16 cellular contexts compared by ENCODE assay signal in genomic region chr19:34363930-34364329, GRCh38. TPM values are rescaled to one million over a fixed set of nuclear protein-coding genes. Genes with fewer than 3 reads are reported as not detected.
DNase-seq lines count a peak whose midpoint lies in the region; ATAC-seq, FAIRE-seq and TF ChIP-seq lines count a peak whose summit lies in the region.
"Had no signal": no experiment of that assay in that cellular context is flagged by ENCODE, and none has a peak within 500 bp of the region (broad histone marks: within the 10 kb centered on the region; RNA-seq: fewer than 3 reads in every experiment).

No MANE protein-coding gene starts in this region.

- POLR2A ChIA-PET in GM12878 (lab: Charles Lee) = no interaction called here

- RAD21 ChIA-PET in GM12878 (lab: Charles Lee; ENCODE audit: unreplicated experiment) = no interaction called here

- H3K4me3 ChIP-seq in OCI-LY1 (ENCODE audit: low read depth, low read length, poor library complexity, severe bottlenecking) (no peak overlapping the region), GM12878 (peak overlapping the region; percentile 73; the same call in 1 of the 2 replicates)

- TF ChIP-seq EP300 in GM12878 (IDR thresholded peaks at IDR 0.05; ENCODE audit: borderline replicate concordance in 1 of 2, control insufficient read depth in 1 of 2, low read depth in 2 of 2, low read length in 2 of 2) = no peak

- H3K9me3 ChIP-seq in OCI-LY1 (ENCODE audit: low read length) (no peaks in the 10 kb centered on the region), GM12878 (replicated peaks; ENCODE audit: control insufficient read depth, insufficient read depth, low read length) (no peaks in the 10 kb centered on the region)
- H3K9me3 ChIP-seq: HAP-1, thoracic aorta had no signal

- TF ChIP-seq RAD21 in GM12878 (IDR thresholded peaks at IDR 0.05; ENCODE audit: insufficient read depth, low read depth, low read length) = no peak

- H3K9ac ChIP-seq in OCI-LY1 (ENCODE audit: low read length) (no peak overlapping the region), GM12878 (ENCODE audit: control insufficient read depth, insufficient read depth, low read length) (no peak overlapping the region)

- H3K27ac ChIP-seq in OCI-LY1 (ENCODE audit: low read depth, low read length, poor library complexity, severe bottlenecking) (no peak overlapping the region), GM12878 (ENCODE audit: control insufficient read depth, insufficient read depth) (no peak overlapping the region)

- peaks cover 42% of the 10 kb centered on the region for H3K4me1 ChIP-seq in OCI-LY1 (ENCODE audit: insufficient read depth, low read length, severe bottlenecking)
- peaks cover 24% of the 10 kb centered on the region for H3K4me1 ChIP-seq in GM12878 (ENCODE audit: control insufficient read depth, insufficient read depth, low read length)

- H3F3A ChIP-seq in OCI-LY1 (ENCODE audit: insufficient read depth, low read length) = no peaks in the 10 kb centered on the region

- H2AFZ ChIP-seq in OCI-LY1 (ENCODE audit: low read length) (no peak overlapping the region), GM12878 (ENCODE audit: control insufficient read depth, low read depth, low read length) (no peak overlapping the region)

- peaks cover 3% of the 10 kb centered on the region for H3K27me3 Mint-ChIP-seq in progenitor cell of endocrine pancreas
- H3K27me3 Mint-ChIP-seq: memory B cell had no signal

- intact Hi-C loops in GM12878 (cut with micrococcal nuclease; ENCODE audit: unreplicated experiment) = no loop called here

- H3K4me1 Mint-ChIP-seq in progenitor cell of endocrine pancreas (ENCODE audit: low read depth) = peaks cover 18% of the 10 kb centered on the region

- 73% methylated on average over 5 of the region's 5 CpGs for WGBS in GM12878 (ENCODE audit: insufficient coverage, insufficient replicate concordance, low lambda C conversion rate, missing lambda C conversion rate)

- peak overlapping the region; percentile 86 for H3K4me3 Mint-ChIP-seq in progenitor cell of endocrine pancreas (ENCODE audit: low read depth)

- SMC1A ChIA-PET in GM12878 (lab: Charles Lee; ENCODE audit: uncharacterized antibody, unreplicated experiment) = interaction anchor here (1.2 to 1.6 kb wide), 3 partner anchors 21 to 68 kb away, joined by 3 to 5 read pairs (median 3); no protein-coding TSS in a partner anchor

- H3K9me3 Mint-ChIP-seq in activated naive CD4-positive, alpha-beta T cell treated with anti-CD3 and anti-CD28 coated beads, Interleukin-2, amount 50 U/mL, for 72 hours = no peaks in the 10 kb centered on the region
- H3K9me3 Mint-ChIP-seq in progenitor cell of endocrine pancreas (ENCODE audit: low read depth) = no peaks in the 10 kb centered on the region
- H3K9me3 Mint-ChIP-seq: memory B cell had no signal

- TF ChIP-seq CTCF in OCI-LY1 (IDR thresholded peaks at IDR 0.05; ENCODE audit: low read length) (no peak), GM12878 (IDR thresholded peaks at IDR 0.05 in 2 of 3, conservative IDR thresholded peaks at IDR 0.05 in 1 of 3; ENCODE audit: control insufficient read depth in 2 of 3, extremely low read depth in 1 of 3, insufficient read depth in 1 of 3, low read depth in 3 of 3, low read length in 3 of 3) (no peak), progenitor cell of endocrine pancreas (IDR thresholded peaks at IDR 0.05; ENCODE audit: unreplicated experiment) (no peak)

- no peak for ATAC-seq in activated naive CD4-positive, alpha-beta T cell treated with anti-CD3 and anti-CD28 coated beads, Interleukin-2, amount 50 U/mL, for 72 hours
- ATAC-seq in GM12878 (no peak), GM18520 (IDR thresholded peaks at IDR 0.05; ENCODE audit: unreplicated experiment) (no peak)

- H3K36me3 ChIP-seq in OCI-LY1 (ENCODE audit: insufficient read depth, low read length) (peaks cover 38% of the 10 kb centered on the region), GM12878 (ENCODE audit: control insufficient read depth in 2 of 2, insufficient read depth in 2 of 2, low read length in 1 of 2) (peaks cover 6 to 19% of the 10 kb centered on the region in 2 experiments)

- no peak for DNase-seq in activated naive CD4-positive, alpha-beta T cell treated with anti-CD3 and anti-CD28 coated beads, Interleukin-2, amount 50 U/mL, for 72 hours (ENCODE audit: low spot score in 2 of 2)
- DNase-seq in activated naive CD4-positive, alpha-beta T cell (lab: John Stamatoyannopoulos, UW) = no peak
- DNase-seq in GM12878 (ENCODE audit: low read depth, low spot score) = no peak
- no peak for DNase-seq in progenitor cell of endocrine pancreas (ENCODE audit: low spot score, unreplicated experiment)
- DNase-seq in OCI-M1 (lab: John Stamatoyannopoulos, UW) = no peak
- no peak for DNase-seq in urothelium cell line (ENCODE audit: low spot score)
- DNase-seq: activated CD8-positive, alpha-beta memory T cell treated with anti-CD3 and anti-CD28 coated beads for 24 hours; NCI-H2029 treated with DMSO at 0.1 percent for 48 hours; occipital lobe had no signal

- peak overlapping the region; percentile 67 to 86 for H3K27ac Mint-ChIP-seq in activated naive CD4-positive, alpha-beta T cell treated with anti-CD3 and anti-CD28 coated beads, Interleukin-2, amount 50 U/mL, for 72 hours
- H3K27ac Mint-ChIP-seq in progenitor cell of endocrine pancreas = no peak overlapping the region

- no peak for TF ChIP-seq POLR2A in GM12878 (IDR thresholded peaks at IDR 0.05; ENCODE audit: low read depth, low read length)

- H3K27me3 ChIP-seq in OCI-LY1 (ENCODE audit: insufficient read depth, low read length) = no peaks in the 10 kb centered on the region
- no peaks in the 10 kb centered on the region for H3K27me3 ChIP-seq in GM12878 (replicated peaks in 1 of 2; ENCODE audit: control insufficient read depth in 2 of 2, insufficient read depth in 2 of 2, low read length in 1 of 2)

- no TSS peak for BruUV-seq in GM12878 (replicated peaks; lab: Mats Ljungman, UMichigan)

- H4K20me1 ChIP-seq in OCI-LY1 (ENCODE audit: insufficient read depth, low read length) = no peaks in the 10 kb centered on the region
- peaks cover 4% of the 10 kb centered on the region; the same call in 1 of the 2 replicates for H4K20me1 ChIP-seq in GM12878 (ENCODE audit: control insufficient read depth, insufficient read depth)

- H3K79me2 ChIP-seq in OCI-LY1 (ENCODE audit: insufficient read depth, low read length) (peaks cover 14% of the 10 kb centered on the region), GM12878 (ENCODE audit: control insufficient read depth, insufficient read depth, low read length) (peaks cover 44% of the 10 kb centered on the region)

- in situ Hi-C loops in GM12878 (cut with MboI) = no loop called here

- FAIRE-seq in GM12878 (lab: Jason Lieb, UNC) (no peak), urothelium cell line (lab: Jason Lieb, UNC) (no peak)
- FAIRE-seq: islet of Langerhans, TTC549 had no signal

- CTCF ChIA-PET in GM12878 (lab: Yijun Ruan, JAX) = interaction anchor here (0.9 kb wide), 1 partner anchor 17 kb away, joined by 3 read pairs; no protein-coding TSS in a partner anchor

- peaks cover 30 to 32% of the 10 kb centered on the region in 2 donors for H3K36me3 Mint-ChIP-seq in activated naive CD4-positive, alpha-beta T cell treated with anti-CD3 and anti-CD28 coated beads, Interleukin-2, amount 50 U/mL, for 72 hours
- H3K36me3 Mint-ChIP-seq in progenitor cell of endocrine pancreas (ENCODE audit: insufficient read depth) = peaks cover 5% of the 10 kb centered on the region

- H3K9me2 ChIP-seq in OCI-LY1 (ENCODE audit: low read depth, low read length) = no peaks in the 10 kb centered on the region

- H3K4me2 ChIP-seq in OCI-LY1 (ENCODE audit: low read length) (peak overlapping the region; percentile 97; the same call in 1 of the 2 replicates), GM12878 (ENCODE audit: control insufficient read depth, insufficient read depth) (no peak overlapping the region)

RNA-seq across cellular contexts. Expression of gene GPI, which starts 1.1 kb away (rescaled TPM):
- 100 to 1,000 TPM; 359 to 904 TPM for total RNA-seq in activated naive CD4-positive, alpha-beta T cell treated with anti-CD3 and anti-CD28 coated beads, Interleukin-2, amount 50 U/mL, for 72 hours
- 401 and 455 TPM in 2 replicates for total RNA-seq in GM12878 (2013; cell fraction: nucleolus; rRNA removed)
- total RNA-seq in GM12878 (2014; rRNA removed) = 190 and 208 TPM in 2 replicates
- total RNA-seq in GM12878 (2014; rRNA removed; fragmentation: Illumina TruSeq; extraction: Trizol) = 132 and 145 TPM in 2 replicates
- total RNA-seq in GM12878 (2021) = 389 and 390 TPM in 2 replicates
- polyA plus RNA-seq in GM12878 (2011; ENCODE audit: low read depth) = 425 TPM
- 73.4 and 161 TPM in 2 replicates for polyA plus RNA-seq in GM12878 (2011; rRNA removed)
- 243 and 341 TPM in 2 replicates for polyA plus RNA-seq in GM12878 (2011; cell fraction: cytosol; rRNA removed)
- 464 and 522 TPM in 2 replicates for polyA plus RNA-seq in GM12878 (2011; cell fraction: nucleus; rRNA removed)
- 590 and 669 TPM in 2 replicates for polyA plus RNA-seq in GM12878 (2012)
- 164 and 308 TPM in 2 replicates for polyA plus RNA-seq in GM12878 (2014; fragmentation: Illumina TruSeq; extraction: Trizol)
- 100 to 1,000 TPM; 124 to 133 TPM for polyA plus RNA-seq in GM12878 (2014; fragmentation: Nextera tagmentation; extraction: Ambion mirVana)
- polyA plus RNA-seq in GM12878 (2014; rRNA removed) = 171 and 202 TPM in 2 replicates
- polyA plus RNA-seq in GM12878 (2016; fragmentation: Nextera tagmentation; extraction: Ambion mirVana) = 100 to 1,000 TPM; 387 to 400 TPM
- 290 and 381 TPM in 2 replicates for polyA minus RNA-seq in GM12878 (2011; rRNA and poly(A)+ RNA removed)
- 243 and 254 TPM in 2 replicates for polyA minus RNA-seq in GM12878 (2011; cell fraction: cytosol; rRNA and poly(A)+ RNA removed)
- polyA minus RNA-seq in GM12878 (2011; cell fraction: nucleus; rRNA and poly(A)+ RNA removed) = 138 and 217 TPM in 2 replicates
- 147 and 150 TPM in 2 replicates for total RNA-seq in progenitor cell of endocrine pancreas

RNA-seq across cellular contexts. Expression of gene PDCD2L, which starts 40.3 kb away (rescaled TPM):
- total RNA-seq in activated naive CD4-positive, alpha-beta T cell treated with anti-CD3 and anti-CD28 coated beads, Interleukin-2, amount 50 U/mL, for 72 hours = 10 to 100 TPM; 18.0 to 32.8 TPM
- 19.9 and 25.0 TPM in 2 replicates for total RNA-seq in GM12878 (2013; cell fraction: nucleolus; rRNA removed)
- total RNA-seq in GM12878 (2014; rRNA removed) = 34.3 and 36.5 TPM in 2 replicates
- total RNA-seq in GM12878 (2014; rRNA removed; fragmentation: Illumina TruSeq; extraction: Trizol) = 27.0 and 31.0 TPM in 2 replicates
- total RNA-seq in GM12878 (2021) = 28.0 and 29.9 TPM in 2 replicates
- 14.1 TPM for polyA plus RNA-seq in GM12878 (2011; ENCODE audit: low read depth)
- polyA plus RNA-seq in GM12878 (2011; rRNA removed) = 41.3 and 47.9 TPM in 2 replicates
- 36.8 and 44.3 TPM in 2 replicates for polyA plus RNA-seq in GM12878 (2011; cell fraction: cytosol; rRNA removed)
- 21.6 and 28.4 TPM in 2 replicates for polyA plus RNA-seq in GM12878 (2011; cell fraction: nucleus; rRNA removed)
- polyA plus RNA-seq in GM12878 (2012) = 15.9 and 18.3 TPM in 2 replicates
- 12.2 and 18.2 TPM in 2 replicates for polyA plus RNA-seq in GM12878 (2014; fragmentation: Illumina TruSeq; extraction: Trizol)
- 10 to 100 TPM in 1 of 2 experiments, 1 to 10 TPM in 1; 7.2 to 19.1 TPM for polyA plus RNA-seq in GM12878 (2014; fragmentation: Nextera tagmentation; extraction: Ambion mirVana)
- polyA plus RNA-seq in GM12878 (2014; rRNA removed) = 32.2 and 32.5 TPM in 2 replicates
- polyA plus RNA-seq in GM12878 (2016; fragmentation: Nextera tagmentation; extraction: Ambion mirVana) = 10 to 100 TPM; 25.7 to 25.8 TPM
- polyA minus RNA-seq in GM12878 (2011; rRNA and poly(A)+ RNA removed) = 32.1 and 36.2 TPM in 2 replicates
- polyA minus RNA-seq in GM12878 (2011; cell fraction: cytosol; rRNA and poly(A)+ RNA removed) = 8.7 and 11.1 TPM in 2 replicates
- polyA minus RNA-seq in GM12878 (2011; cell fraction: nucleus; rRNA and poly(A)+ RNA removed) = 5.7 and 10.2 TPM in 2 replicates
- total RNA-seq in progenitor cell of endocrine pancreas = 18.1 and 20.1 TPM in 2 replicates
